Comparison of ENCODE assay signal across 21 cellular contexts in the genomic region with DNA sequence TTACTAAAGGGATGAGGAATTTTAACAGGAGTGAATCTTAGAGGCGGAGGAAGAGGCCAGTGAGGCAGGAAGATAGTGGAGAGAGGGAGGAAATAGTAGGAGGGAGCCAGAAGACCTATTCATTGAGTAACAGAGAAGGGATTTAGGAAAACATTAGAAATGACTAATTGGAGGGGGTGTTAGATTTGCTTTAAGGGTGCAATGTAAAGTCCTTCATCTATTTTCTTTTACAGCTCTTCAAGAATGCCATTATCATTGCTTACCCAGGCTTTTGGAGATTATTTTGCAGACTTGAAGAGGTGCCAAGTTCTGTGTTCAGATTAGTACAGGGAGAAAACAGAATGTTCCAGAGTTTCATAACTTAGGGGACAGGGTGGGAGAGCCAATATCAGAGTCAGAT. TPM values are rescaled to one million over a fixed set of nuclear protein-coding genes. Genes with fewer than 3 reads are reported as not detected.
"Had no signal": no experiment of that assay in that cellular context is flagged by ENCODE, and none has a peak within 500 bp of the region (broad histone marks: within the 10 kb centered on the region; RNA-seq: fewer than 3 reads in every experiment).

No MANE protein-coding gene starts in this region.

- H3K27ac Mint-ChIP-seq: activated naive CD8-positive, alpha-beta T cell; natural killer cell treated with Interleukin-12 subunit alpha and Interleukin-12 subunit beta and Interleukin-15 and Interleukin-18, amount 100 ng/mL, for 72 hours; stimulated activated memory B cell treated with anti-CD40 and anti-IgM and Interleukin-4, amounts not matched to agents 10 μg/mL and 1 μg/mL and 100 μg/mL, for 72 hours had no signal

- H3K9me3 Mint-ChIP-seq: natural killer cell treated with Interleukin-12 subunit alpha and Interleukin-12 subunit beta and Interleukin-15 and Interleukin-18, amount 100 ng/mL, for 72 hours; stimulated activated memory B cell treated with anti-CD40 and anti-IgM and Interleukin-4, amounts not matched to agents 10 μg/mL and 1 μg/mL and 100 μg/mL, for 72 hours had no signal

- ATAC-seq: activated CD4-positive, CD25-positive, alpha-beta regulatory T cell treated with anti-CD3 and anti-CD28 coated beads, Interleukin-2, amount 50 U/mL, for 24 hours; left ventricle myocardium superior; natural killer cell treated with Interleukin-12 subunit alpha and Interleukin-12 subunit beta and Interleukin-15 and Interleukin-18, amount 100 ng/mL, for 72 hours; stimulated activated memory B cell treated with anti-CD40 and anti-IgM and Interleukin-4, amounts not matched to agents 10 μg/mL and 1 μg/mL and 100 μg/mL, for 72 hours had no signal

- H3K36me3 Mint-ChIP-seq: activated naive CD8-positive, alpha-beta T cell; natural killer cell treated with Interleukin-12 subunit alpha and Interleukin-12 subunit beta and Interleukin-15 and Interleukin-18, amount 100 ng/mL, for 72 hours; stimulated activated memory B cell treated with anti-CD40 and anti-IgM and Interleukin-4, amounts not matched to agents 10 μg/mL and 1 μg/mL and 100 μg/mL, for 72 hours had no signal

- DNase-seq: activated CD4-positive, alpha-beta T cell treated with anti-CD3 and anti-CD28 coated beads, Interleukin-2, amount 50 U/mL, for 1 hour; activated CD8-positive, alpha-beta memory T cell treated with anti-CD3 and anti-CD28 coated beads for 24 hours; activated gamma-delta T cell treated with Interleukin-2 at 50 U/mL for 16 hours; brain microvascular endothelial cell; glutamatergic neuron; hypothalamus; left ventricle myocardium superior; mesendoderm; nucleus accumbens; sigmoid colon; T-helper 9 cell; thyroid gland had no signal

- H3K4me3 Mint-ChIP-seq: activated naive CD8-positive, alpha-beta T cell; natural killer cell treated with Interleukin-12 subunit alpha and Interleukin-12 subunit beta and Interleukin-15 and Interleukin-18, amount 100 ng/mL, for 72 hours; stimulated activated memory B cell treated with anti-CD40 and anti-IgM and Interleukin-4, amounts not matched to agents 10 μg/mL and 1 μg/mL and 100 μg/mL, for 72 hours had no signal

- H3K4me1 Mint-ChIP-seq: stimulated activated memory B cell treated with anti-CD40 and anti-IgM and Interleukin-4, amounts not matched to agents 10 μg/mL and 1 μg/mL and 100 μg/mL, for 72 hours had no signal

RNA-seq across cellular contexts. Expression of a gene that starts 33.8 kb away (rescaled TPM):
- total RNA-seq: cerebellum; dermis microvascular lymphatic vessel endothelial cell; epithelial cell of proximal tubule; kidney epithelial cell; left ventricle myocardium superior; natural killer cell treated with Interleukin-12 subunit alpha and Interleukin-12 subunit beta and Interleukin-15 and Interleukin-18, amount 100 ng/mL, for 72 hours; posterior vena cava; sigmoid colon; thyroid gland had no signal

RNA-seq across cellular contexts. Expression of a gene that starts 41.3 kb away (rescaled TPM):
- total RNA-seq: cerebellum; dermis microvascular lymphatic vessel endothelial cell; epithelial cell of proximal tubule; kidney epithelial cell; left ventricle myocardium superior; natural killer cell treated with Interleukin-12 subunit alpha and Interleukin-12 subunit beta and Interleukin-15 and Interleukin-18, amount 100 ng/mL, for 72 hours; posterior vena cava; sigmoid colon; thyroid gland had no signal
